In the genomic region with DNA sequence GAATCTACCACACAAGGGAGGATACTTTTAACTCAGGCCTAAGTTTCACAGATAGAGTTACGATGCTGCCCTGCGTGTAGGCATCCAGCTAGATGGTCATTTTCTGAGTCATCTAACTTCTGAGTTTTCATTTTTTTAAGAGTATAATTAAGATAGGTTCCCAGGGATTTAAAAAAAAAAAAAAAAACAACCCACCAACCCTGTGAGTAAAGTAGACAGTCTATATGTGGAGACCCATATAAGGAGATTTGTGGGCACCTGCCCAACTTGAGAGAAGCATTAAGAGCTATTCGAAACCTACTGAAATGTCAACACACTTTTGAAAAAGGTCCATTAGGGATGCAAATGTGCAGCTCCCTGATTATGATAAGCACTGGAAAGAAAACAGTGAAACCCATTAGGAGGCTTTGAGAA, we compare ENCODE assay signal across 16 cellular contexts.
DNase-seq lines count a peak whose midpoint lies in the region; ATAC-seq and TF ChIP-seq lines count a peak whose summit lies in the region.
"Had no signal": no experiment of that assay in that cellular context is flagged by ENCODE, and none has a peak within 500 bp of the region (broad histone marks: within the 10 kb centered on the region; RNA-seq: fewer than 3 reads in every experiment).

No MANE protein-coding gene starts in this region.

- no peak for ATAC-seq in GM21367 (IDR thresholded peaks at IDR 0.05; ENCODE audit: unreplicated experiment)
- ATAC-seq in stimulated activated naive CD8-positive, alpha-beta T cell treated with anti-CD3 and anti-CD28 coated beads, Interleukin-15, Interleukin-2, amounts not matched to agents 100 U/mL and 50 U/mL, for 24 hours, result no peak

- H3K36me3 ChIP-seq in BLaER1, result peaks cover 5% of the 10 kb centered on the region; the same call in 1 of the 2 replicates
- H3K36me3 ChIP-seq in HEK293 (ENCODE audit: control insufficient read depth in 2 of 2, insufficient read depth in 1 of 2, low read length in 2 of 2), result no peaks in the 10 kb centered on the region

- POLR2A ChIA-PET in HEK293 (lab: Yijun Ruan, JAX), result interaction anchor here (1.3 kb wide), 1 partner anchor 15 kb away, joined by 4 read pairs; no protein-coding TSS in a partner anchor

- H3K4me3 ChIP-seq in BLaER1 (0 out of 2 replicates have a peak overlapping the region, but pooled peaks have one; percentile 8), HEK293 (ENCODE audit: low read depth, low read length) (no peak overlapping the region)

- peak overlapping the region; percentile 63 for H3K4me2 ChIP-seq in BLaER1

- no peak for TF ChIP-seq CTCF in HEK293 (tag by site-specific recombination; IDR thresholded peaks at IDR 0.05)

- H4K20me1 ChIP-seq in BLaER1, result no peaks in the 10 kb centered on the region

- H3K27ac ChIP-seq in BLaER1 (0 out of 2 replicates have a peak overlapping the region, but pooled peaks have one; percentile 2), HEK293 (ENCODE audit: extremely low read depth, low read depth, low read length) (peak overlapping the region; percentile 52)

- CTCF ChIA-PET in HEK293 (lab: Yijun Ruan, JAX), result interaction anchor here (0.6 to 1.4 kb wide), 2 partner anchors 13 to 14 kb away, joined by 3 read pairs; no protein-coding TSS in a partner anchor

- H3K9ac ChIP-seq in BLaER1, result peak overlapping the region; percentile 48; the same call in 1 of the 2 replicates

- no peaks in the 10 kb centered on the region for H3K27me3 ChIP-seq in BLaER1

- DNase-seq in NCI-H526 (lab: John Stamatoyannopoulos, UW) (peak; percentile 77), iris pigment epithelial cell (ENCODE audit: low read depth) (peak; percentile 21), glomerular visceral epithelial cell (ENCODE audit: extremely low spot score) (no peak)
- no peak for DNase-seq in stimulated activated CD4-positive, alpha-beta T cell treated with anti-CD3 and anti-CD28 coated beads, Interleukin-1b, Interleukin-23, amount 100 ng/mL, for 48 hours
- DNase-seq in stimulated activated naive CD8-positive, alpha-beta T cell treated with anti-CD3 and anti-CD28 coated beads, Interleukin-15, Interleukin-2, amounts not matched to agents 100 U/mL and 50 U/mL, for 24 hours, result no peak
- DNase-seq: activated CD4-positive, alpha-beta T cell treated with anti-CD3 and anti-CD28 coated beads, Interleukin-2, amount 10 ng/mL, durations not matched to agents 7 days and 5 days; effector CD8-positive, alpha-beta T cell; GDM1; immature natural killer cell; Karpas-422; midbrain; NCI-H446 treated with DMSO at 0.1 percent for 48 hours; T-helper 9 cell had no signal

- peaks cover 81% of the 10 kb centered on the region for H3K4me1 ChIP-seq in BLaER1
- peaks cover 18% of the 10 kb centered on the region for H3K4me1 ChIP-seq in HEK293 (ENCODE audit: control insufficient read depth, insufficient read depth, low read length)

- peaks cover 15% of the 10 kb centered on the region for H3K9me3 ChIP-seq in BLaER1
- no peaks in the 10 kb centered on the region for H3K9me3 ChIP-seq in HEK293 (ENCODE audit: control insufficient read depth, insufficient read depth, low read depth, low read length)

TF ChIP-seq in HEK293, 187 proteins besides CTCF, POLR2A, EP300 and RAD21 (continues in another document):
- TF ChIP-seq FEZF1 (tag by site-specific recombination; IDR thresholded peaks at IDR 0.05), result peak; percentile 86
- no peak for TF ChIP-seq KLF9 (tag by site-specific recombination; IDR thresholded peaks at IDR 0.05; ENCODE audit: low read depth)
- 0 out of 2 replicates have a peak, but pooled peaks have one; percentile 43 for TF ChIP-seq ZNF10 (tag by site-specific recombination; IDR thresholded peaks at IDR 0.05)
- TF ChIP-seq, protein P1, sequence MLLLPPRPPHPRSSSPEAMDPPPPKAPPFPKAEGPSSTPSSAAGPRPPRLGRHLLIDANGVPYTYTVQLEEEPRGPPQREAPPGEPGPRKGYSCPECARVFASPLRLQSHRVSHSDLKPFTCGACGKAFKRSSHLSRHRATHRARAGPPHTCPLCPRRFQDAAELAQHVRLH (tag by site-specific recombination; IDR thresholded peaks at IDR 0.05), result peak; percentile 27; the same call in 1 of the 2 replicates
- no peak for TF ChIP-seq ZNF24 (tag by site-specific recombination; IDR thresholded peaks at IDR 0.05)
- TF ChIP-seq ZNF37A (tag by site-specific recombination; IDR thresholded peaks at IDR 0.05), result no peak
- TF ChIP-seq, protein P2, sequence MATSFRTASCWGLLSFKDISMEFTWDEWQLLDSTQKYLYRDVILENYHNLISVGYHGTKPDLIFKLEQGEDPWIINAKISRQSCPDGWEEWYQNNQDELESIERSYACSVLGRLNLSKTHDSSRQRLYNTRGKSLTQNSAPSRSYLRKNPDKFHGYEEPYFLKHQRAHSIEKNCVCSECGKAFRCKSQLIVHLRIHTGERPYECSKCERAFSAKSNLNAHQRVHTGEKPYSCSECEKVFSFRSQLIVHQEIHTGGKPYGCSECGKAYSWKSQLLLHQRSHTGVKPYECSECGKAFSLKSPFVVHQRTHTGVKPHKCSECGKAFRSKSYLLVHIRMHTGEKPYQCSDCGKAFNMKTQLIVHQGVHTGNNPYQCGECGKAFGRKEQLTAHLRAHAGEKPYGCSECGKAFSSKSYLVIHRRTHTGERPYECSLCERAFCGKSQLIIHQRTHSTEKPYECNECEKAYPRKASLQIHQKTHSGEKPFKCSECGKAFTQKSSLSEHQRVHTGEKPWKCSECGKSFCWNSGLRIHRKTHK (tag by site-specific recombination; IDR thresholded peaks at IDR 0.05), result no peak
- TF ChIP-seq ZNF791 (tag by site-specific recombination; IDR thresholded peaks at IDR 0.05), result no peak
- TF ChIP-seq ZNF16 (tag by site-specific recombination; IDR thresholded peaks at IDR 0.05; ENCODE audit: low read depth), result no peak
- TF ChIP-seq ZNF792 (tag by site-specific recombination; IDR thresholded peaks at IDR 0.05), result no peak
- TF ChIP-seq IKZF3 (tag by site-specific recombination; IDR thresholded peaks at IDR 0.05), result peak; percentile 70; the same call in 1 of the 2 replicates
- no peak for TF ChIP-seq ZNF174 (tag by site-specific recombination; IDR thresholded peaks at IDR 0.05)
- no peak for TF ChIP-seq ZBTB26 (tag by site-specific recombination; optimal IDR thresholded peaks at IDR 0.05)
- TF ChIP-seq ZNF394 (tag by site-specific recombination; IDR thresholded peaks at IDR 0.05; ENCODE audit: borderline replicate concordance), result peak; percentile 54; the same call in 1 of the 2 replicates
- no peak for TF ChIP-seq ZNF626 (tag by site-specific recombination; IDR thresholded peaks at IDR 0.05)
- TF ChIP-seq ZNF645 (tag by site-specific recombination; IDR thresholded peaks at IDR 0.05), result no peak
- TF ChIP-seq SCRT2 (tag by site-specific recombination; IDR thresholded peaks at IDR 0.05), result no peak
- peak; percentile 29; the same call in 1 of the 2 replicates for TF ChIP-seq INSM2 (tag by site-specific recombination; IDR thresholded peaks at IDR 0.05)
- no peak for TF ChIP-seq ZNF514 (tag by site-specific recombination; IDR thresholded peaks at IDR 0.05)
- TF ChIP-seq KLF8 (tag by site-specific recombination; IDR thresholded peaks at IDR 0.05), result no peak
- no peak for TF ChIP-seq RBAK (tag by site-specific recombination; IDR thresholded peaks at IDR 0.05)
- no peak for TF ChIP-seq ZNF362 (tag by site-specific recombination; IDR thresholded peaks at IDR 0.05)

Comparison
In these comparisons a context has a peak if more than half of its experiments do, and no peak if none do; other contexts are left out.
1. DNase-seq: peak in NCI-H526 (2 of 2) and iris pigment epithelial cell (single experiment); none in stimulated activated CD4-positive, alpha-beta T cell treated with anti-CD3 and anti-CD28 coated beads, Interleukin-1b, Interleukin-23, amount 100 ng/mL, for 48 hours (single experiment), glomerular visceral epithelial cell (single experiment) and stimulated activated naive CD8-positive, alpha-beta T cell treated with anti-CD3 and anti-CD28 coated beads, Interleukin-15, Interleukin-2, amounts not matched to agents 100 U/mL and 50 U/mL, for 24 hours (single experiment).